ENCODE assay signal across 22 cellular contexts in the genomic region with DNA sequence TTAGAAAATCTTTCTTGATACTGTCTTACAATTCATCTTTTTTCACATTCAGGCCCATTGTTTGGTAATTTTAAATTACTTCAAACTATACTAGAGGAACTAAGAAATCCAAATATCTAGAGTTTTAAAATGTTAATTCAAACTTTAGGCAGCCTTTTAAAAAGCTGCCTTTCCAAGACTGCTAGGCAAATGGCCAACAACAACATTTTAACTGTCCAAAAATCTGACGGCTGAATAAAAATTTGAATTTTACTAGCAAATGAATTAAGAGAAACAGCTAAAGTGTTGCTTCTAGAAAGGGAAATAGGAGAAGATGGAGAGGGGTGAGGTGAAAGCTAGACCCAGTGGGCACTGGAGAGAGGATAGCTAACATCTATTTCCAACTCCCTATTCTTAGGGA. TPM values are rescaled to one million over a fixed set of nuclear protein-coding genes. Genes with fewer than 3 reads are reported as not detected.
DNase-seq lines count a peak whose midpoint lies in the region; TF ChIP-seq lines count a peak whose summit lies in the region.
"Had no signal": no experiment of that assay in that cellular context is flagged by ENCODE, and none has a peak within 500 bp of the region (broad histone marks: within the 10 kb centered on the region; RNA-seq: fewer than 3 reads in every experiment).

No MANE protein-coding gene starts in this region.

- DNase-seq in HCEC 1CT, result peak; percentile 13
- peak; percentile 55 for DNase-seq in astrocyte of the cerebellum (ENCODE audit: low read depth)
- DNase-seq in fibroblast of peridontal ligament (ENCODE audit: extremely low read depth), result peak; percentile 76
- no peak for DNase-seq in skeletal muscle cell (ENCODE audit: low read depth)
- DNase-seq in BE2C, result no peak
- DNase-seq in DMS114 treated with DMSO at 0.1 percent for 48 hours (lab: John Stamatoyannopoulos, UW; ENCODE audit: unreplicated experiment), result no peak
- DNase-seq in NCI-H1694 (lab: John Stamatoyannopoulos, UW), result no peak
- no peak for DNase-seq in tibial nerve (ENCODE audit: low spot score in 2 of 2)
- DNase-seq: activated CD4-positive, alpha-beta T cell treated with anti-CD3 and anti-CD28 coated beads for 36 hours; activated gamma-delta T cell; AML-193; aorta; foreskin keratinocyte; GF-D8; MV-4-11; NCI-H2029; NCI-H526 treated with DMSO at 0.1 percent for 48 hours; OCI-M1; T-helper 9 cell had no signal

- peaks cover 34% of the 10 kb centered on the region for H3K4me1 ChIP-seq in BE2C
- H3K4me1 ChIP-seq in tibial nerve, result peaks cover 0 to 74% (median 15%) of the 10 kb centered on the region in 4 donors
- H3K4me1 ChIP-seq: foreskin keratinocyte, parathyroid adenoma had no signal

- in situ Hi-C loops in astrocyte of the cerebellum (cut with HindIII; ENCODE audit: low sequenced_read_pairs), result no loop called here

- no peak for TF ChIP-seq CTCF in astrocyte of the cerebellum (IDR thresholded peaks at IDR 0.05; ENCODE audit: low read depth, low read length, missing control alignments)
- no peak for TF ChIP-seq CTCF in BE2C (IDR thresholded peaks at IDR 0.05; ENCODE audit: low read depth, low read length)
- no peak for TF ChIP-seq CTCF in tibial nerve (IDR thresholded peaks at IDR 0.05)

- TF ChIP-seq EP300 in tibial nerve (IDR thresholded peaks at IDR 0.05), result no peak

- H3K36me3 ChIP-seq in BE2C (no peaks in the 10 kb centered on the region; the same call in 1 of the 2 replicates), tibial nerve (peaks cover 0 to 3% (median 0%) of the 10 kb centered on the region in 3 donors)

- H3K9me3 ChIP-seq in BE2C (no peaks in the 10 kb centered on the region), tibial nerve (peaks cover 0 to under 1% (median 0%) of the 10 kb centered on the region in 4 donors)

- H3K27ac ChIP-seq in tibial nerve, result peak overlapping the region in 2 of 4 donors; percentile 13 to 67
- H3K27ac ChIP-seq: foreskin keratinocyte, parathyroid adenoma, SJSA1 had no signal

- H3K27me3 ChIP-seq in BE2C (no peaks in the 10 kb centered on the region), tibial nerve (no peaks in the 10 kb centered on the region)
- H3K27me3 ChIP-seq: foreskin keratinocyte, SJSA1 had no signal

- 13 to 22% methylated on average over 1 of the region's 1 CpG for WGBS in tibial nerve, 2 donors

- TF ChIP-seq POLR2A in tibial nerve (IDR thresholded peaks at IDR 0.05), result no peak

- no peak overlapping the region for H3K4me3 ChIP-seq in astrocyte of the cerebellum (ENCODE audit: low read depth, low read length)
- peak overlapping the region; percentile 10 for H3K4me3 ChIP-seq in skeletal muscle cell (ENCODE audit: low read depth, low read length)
- no peak overlapping the region for H3K4me3 ChIP-seq in BE2C (ENCODE audit: low read depth, low read length)
- H3K4me3 ChIP-seq in tibial nerve, result no peak overlapping the region
- H3K4me3 ChIP-seq: SJSA1, skin epidermis had no signal

RNA-seq across cellular contexts. Expression of a gene that starts 17.2 kb away (rescaled TPM):
- polyA plus RNA-seq in BE2C (2012; ENCODE audit: insufficient read depth, insufficient read length, low read depth), result 9.9 TPM
- 10 to 100 TPM; 35.7 to 65.4 (median 43.7) TPM for total RNA-seq in tibial nerve

Comparison
In these comparisons a context has a peak if more than half of its experiments do, and no peak if none do; other contexts are left out.
1. DNase-seq: peak in HCEC 1CT (single experiment), astrocyte of the cerebellum (single experiment) and fibroblast of peridontal ligament (single experiment); none in skeletal muscle cell (single experiment), BE2C (single experiment), DMS114 treated with DMSO at 0.1 percent for 48 hours (single experiment), NCI-H1694 (single experiment) and tibial nerve (0 of 2).